10 cellular contexts compared by ENCODE assay signal in the genomic region with DNA sequence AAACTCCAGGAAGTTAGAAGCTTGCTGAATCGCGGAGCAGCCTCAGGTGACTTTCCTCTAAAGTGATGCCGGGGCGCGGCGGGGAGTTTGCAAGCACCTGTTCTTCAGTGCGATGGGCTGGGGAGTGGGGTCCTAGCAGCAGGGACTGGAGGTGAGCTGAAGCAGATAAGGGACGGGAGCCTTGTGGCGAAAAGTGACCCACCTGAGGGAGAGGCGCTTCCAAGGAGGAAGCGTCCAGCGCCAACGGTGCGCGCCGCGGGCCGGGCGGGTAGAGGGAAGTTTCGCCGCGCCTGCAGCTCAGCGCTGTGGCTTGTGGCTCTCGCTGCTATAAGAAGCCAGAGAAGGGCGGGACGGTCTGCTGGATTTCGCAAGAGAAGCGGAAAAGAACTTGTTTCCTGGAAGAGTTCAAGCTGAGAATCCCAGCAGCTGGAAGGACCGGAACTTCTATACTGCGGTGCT. TPM values are rescaled to one million over a fixed set of nuclear protein-coding genes. Genes with fewer than 3 reads are reported as not detected.
DNase-seq lines count a peak whose midpoint lies in the region; ATAC-seq and TF ChIP-seq lines count a peak whose summit lies in the region.
"Had no signal": no experiment of that assay in that cellular context is flagged by ENCODE, and none has a peak within 500 bp of the region (broad histone marks: within the 10 kb centered on the region; RNA-seq: fewer than 3 reads in every experiment).

A gene (minus strand): TSS at position 305 of the 459 bp plus-strand sequence. CDS start 22,625 bp downstream, outside the sequence.

- H3K36me3 Mint-ChIP-seq in activated CD8-positive, alpha-beta memory T cell treated with anti-CD3 and anti-CD28 coated beads, Interleukin-2, amount 10 ng/mL, durations not matched to agents 7 days and 5 days, result no peaks in the 10 kb centered on the region
- H3K36me3 Mint-ChIP-seq: CD4-positive, CD25-positive, alpha-beta regulatory T cell had no signal

- no peaks in the 10 kb centered on the region for H3K9me3 ChIP-seq in body of pancreas
- H3K9me3 ChIP-seq in iPS-20b (ENCODE audit: insufficient read depth, low read depth, low read length), result no peaks in the 10 kb centered on the region

- CTCF ChIA-PET in activated CD8-positive, alpha-beta memory T cell treated with anti-CD3 and anti-CD28 coated beads, Interleukin-2, amount 10 ng/mL, durations not matched to agents 7 days and 5 days (lab: Charles Lee), result no interaction called here

- H3K4me3 ChIP-seq in body of pancreas, result peak within 1 kb of the TSS in 1 of 2 donors; percentile 1
- H3K4me3 ChIP-seq in iPS-20b (ENCODE audit: low read length), result peak within 1 kb of the TSS; percentile 70
- peak within 1 kb of the TSS; percentile 9 for H3K4me3 ChIP-seq in skeletal muscle cell (ENCODE audit: low read depth, low read length)

- H3K4me1 ChIP-seq in body of pancreas (peaks cover 19% of the 10 kb centered on the region), iPS-20b (ENCODE audit: insufficient read depth, low read length) (no peaks in the 10 kb centered on the region)

- H3K9me3 Mint-ChIP-seq in activated CD8-positive, alpha-beta memory T cell treated with anti-CD3 and anti-CD28 coated beads, Interleukin-2, amount 10 ng/mL, durations not matched to agents 7 days and 5 days (ENCODE audit: low read depth), result no peaks in the 10 kb centered on the region

- peak; percentile 47 for ATAC-seq in activated CD8-positive, alpha-beta memory T cell treated with anti-CD3 and anti-CD28 coated beads, Interleukin-2, amount 10 ng/mL, durations not matched to agents 7 days and 5 days
- peak; percentile 86 for ATAC-seq in body of pancreas
- ATAC-seq in GM21737 (IDR thresholded peaks at IDR 0.05; ENCODE audit: unreplicated experiment), result no peak

- peak within 1 kb of the TSS; percentile 49 for H3K4me3 Mint-ChIP-seq in activated CD8-positive, alpha-beta memory T cell treated with anti-CD3 and anti-CD28 coated beads, Interleukin-2, amount 10 ng/mL, durations not matched to agents 7 days and 5 days
- H3K4me3 Mint-ChIP-seq: CD4-positive, CD25-positive, alpha-beta regulatory T cell had no signal

- no peak within 1 kb of the TSS for H3K27ac Mint-ChIP-seq in activated CD8-positive, alpha-beta memory T cell treated with anti-CD3 and anti-CD28 coated beads, Interleukin-2, amount 10 ng/mL, durations not matched to agents 7 days and 5 days
- H3K27ac Mint-ChIP-seq: CD4-positive, CD25-positive, alpha-beta regulatory T cell had no signal

- TF ChIP-seq POLR2A in body of pancreas (IDR thresholded peaks at IDR 0.05), result peak in 2 of 3 donors; percentile 58 to 63

- peaks cover 7% of the 10 kb centered on the region for H3K4me1 Mint-ChIP-seq in activated CD8-positive, alpha-beta memory T cell treated with anti-CD3 and anti-CD28 coated beads, Interleukin-2, amount 10 ng/mL, durations not matched to agents 7 days and 5 days

- WGBS in body of pancreas, 2 donors, result 1% methylated on average over 18 to 30 of the region's 30 CpGs

- H3K27me3 Mint-ChIP-seq in activated CD8-positive, alpha-beta memory T cell treated with anti-CD3 and anti-CD28 coated beads, Interleukin-2, amount 10 ng/mL, durations not matched to agents 7 days and 5 days, result peaks cover 31% of the 10 kb centered on the region

- intact Hi-C loops in body of pancreas (cut with DNase I), result no loop called here

- no peak for DNase-seq in activated CD8-positive, alpha-beta memory T cell treated with anti-CD3 and anti-CD28 coated beads, Interleukin-2, amount 10 ng/mL, durations not matched to agents 7 days and 5 days
- DNase-seq in activated CD8-positive, alpha-beta memory T cell treated with anti-CD3 and anti-CD28 coated beads for 24 hours, result no peak
- peak; percentile 64 to 87 (median 78) for DNase-seq in body of pancreas
- peak; percentile 25 for DNase-seq in skeletal muscle cell (ENCODE audit: low read depth)
- no peak for DNase-seq in NCI-H2227 treated with DMSO at 0.1 percent for 48 hours (lab: John Stamatoyannopoulos, UW)
- DNase-seq in OCI-M1 (lab: John Stamatoyannopoulos, UW), result no peak

- H3K9ac ChIP-seq in iPS-20b (ENCODE audit: low read depth, low read length), result peak within 1 kb of the TSS; percentile 29; the same call in 1 of the 2 replicates

- H3K27me3 ChIP-seq in body of pancreas (no peaks in the 10 kb centered on the region), iPS-20b (ENCODE audit: insufficient read depth, low read length) (peaks cover 29% of the 10 kb centered on the region)

- H3K36me3 ChIP-seq in body of pancreas (replicated peaks in 1 of 2; ENCODE audit: insufficient read depth in 1 of 2, low read depth in 2 of 2), result no peaks in the 10 kb centered on the region
- no peaks in the 10 kb centered on the region for H3K36me3 ChIP-seq in iPS-20b (ENCODE audit: insufficient read depth, low read depth, low read length)

- TF ChIP-seq CTCF in body of pancreas (IDR thresholded peaks at IDR 0.05), result no peak

- H3K27ac ChIP-seq in body of pancreas (peak within 1 kb of the TSS in 3 of 4 donors; percentile 32 to 39 (median 37)), iPS-20b (ENCODE audit: low read length) (no peak within 1 kb of the TSS)

RNA-seq across cellular contexts. Expression of the gene that starts here (rescaled TPM):
- total RNA-seq in activated CD8-positive, alpha-beta memory T cell treated with anti-CD3 and anti-CD28 coated beads, Interleukin-2, amount 10 ng/mL, durations not matched to agents 7 days and 5 days, result under 1 TPM in 1 of 2 experiments, not detected in 1; 0.05 TPM
- total RNA-seq in body of pancreas, result 10 to 100 TPM; 14.3 to 14.8 TPM
- total RNA-seq: CD4-positive, CD25-positive, alpha-beta regulatory T cell; T-helper 2 cell treated with Interferon-gamma antibody and Interleukin-4, amounts not matched to agents 100 ng/mL and 5 ng/mL, for 36 hours had no signal

Comparison
In these comparisons a context has a peak if more than half of its experiments do, and no peak if none do; other contexts are left out.
1. RNA of the gene that starts here (total RNA-seq): 14.3 to 14.8 TPM in body of pancreas; 0.05 TPM in activated CD8-positive, alpha-beta memory T cell treated with anti-CD3 and anti-CD28 coated beads, Interleukin-2, amount 10 ng/mL, durations not matched to agents 7 days and 5 days; every median in the first group is over 10 times any median in the second.
2. Peak in ATAC-seq in activated CD8-positive, alpha-beta memory T cell treated with anti-CD3 and anti-CD28 coated beads, Interleukin-2, amount 10 ng/mL, durations not matched to agents 7 days and 5 days; RNA of the gene not detected or under 1 TPM.
3. DNase-seq: peak in body of pancreas (4 of 4) and skeletal muscle cell (single experiment); none in activated CD8-positive, alpha-beta memory T cell treated with anti-CD3 and anti-CD28 coated beads, Interleukin-2, amount 10 ng/mL, durations not matched to agents 7 days and 5 days (single experiment), activated CD8-positive, alpha-beta memory T cell treated with anti-CD3 and anti-CD28 coated beads for 24 hours (single experiment), NCI-H2227 treated with DMSO at 0.1 percent for 48 hours (single experiment) and OCI-M1 (single experiment).